ENCODE assay signal across 8 cellular contexts in the genomic region with DNA sequence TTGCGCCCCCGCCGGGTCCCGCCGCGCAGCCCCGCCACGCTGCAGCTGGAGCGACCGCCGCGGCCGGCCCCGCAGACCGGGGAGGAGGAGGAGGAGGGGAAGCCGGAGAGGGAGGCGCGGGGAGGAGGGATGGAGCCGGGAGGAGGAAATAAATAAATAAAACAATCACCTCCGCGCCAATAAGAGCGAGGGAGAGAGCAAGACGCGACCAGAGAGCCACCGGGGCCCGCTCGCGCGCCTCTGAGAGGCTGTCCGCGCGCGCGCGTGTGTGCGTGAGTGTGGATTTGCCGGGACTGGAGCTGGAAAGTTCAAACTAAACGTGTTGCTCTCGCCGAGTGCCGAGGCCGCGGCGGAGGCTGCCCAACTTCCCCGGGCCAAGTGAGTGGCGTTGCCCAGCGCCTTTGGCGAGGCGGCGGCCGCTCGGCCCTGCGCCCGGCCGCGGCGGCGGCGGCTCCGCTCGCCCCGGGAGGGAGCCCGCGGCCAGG.
DNase-seq lines count a peak whose midpoint lies in the region; ATAC-seq and TF ChIP-seq lines count a peak whose summit lies in the region.

No MANE protein-coding gene starts in this region.

- H3K27me3 ChIP-seq in NT2/D1 (ENCODE audit: insufficient read depth, insufficient read length) = peaks cover 27% of the 10 kb centered on the region
- peaks cover 46% of the 10 kb centered on the region for H3K27me3 ChIP-seq in upper lobe of right lung

- H3K27ac ChIP-seq in upper lobe of right lung = no peak overlapping the region

- peak overlapping the region; percentile 76 for H3K9ac ChIP-seq in NT2/D1 (ENCODE audit: insufficient read length, low read depth)

- DNase-seq in DMS 273 (lab: John Stamatoyannopoulos, UW; ENCODE audit: unreplicated experiment) (peak; percentile 29), DMS 273 treated with DMSO at 0.1 percent for 48 hours (lab: John Stamatoyannopoulos, UW) (no peak), NT2/D1 (ENCODE audit: low read depth, low spot score) (peak; percentile 22), ecto neural progenitor cell (ENCODE audit: low spot score) (peak; percentile 75), medulla oblongata (ENCODE audit: extremely low spot score) (peak; percentile 42), upper lobe of right lung (peak; percentile 68)

- H3K36me3 ChIP-seq in NT2/D1 (ENCODE audit: insufficient read depth, insufficient read length, low read length) (no peaks in the 10 kb centered on the region), upper lobe of right lung (no peaks in the 10 kb centered on the region)

- intact Hi-C loops in upper lobe of right lung (cut with DNase I) = no loop called here

- H3K9me3 ChIP-seq in NT2/D1 (ENCODE audit: insufficient read depth, low read length) = no peaks in the 10 kb centered on the region
- H3K9me3 ChIP-seq in upper lobe of right lung = no peaks in the 10 kb centered on the region

- TF ChIP-seq CTCF in upper lobe of right lung (IDR thresholded peaks at IDR 0.05) = no peak

- ATAC-seq in HG02973 (IDR thresholded peaks at IDR 0.05; ENCODE audit: unreplicated experiment) = peak; percentile 22
- ATAC-seq in upper lobe of right lung = peak; percentile 69
- ATAC-seq in GM21576 (IDR thresholded peaks at IDR 0.05; ENCODE audit: unreplicated experiment) = no peak

- H3K4me1 ChIP-seq in NT2/D1 (ENCODE audit: insufficient read depth, insufficient read length) (no peaks in the 10 kb centered on the region), upper lobe of right lung (peaks cover 8% of the 10 kb centered on the region)

- H3K4me3 ChIP-seq in NT2/D1 (ENCODE audit: insufficient read length, low read depth) = peak overlapping the region; percentile 69
- peak overlapping the region; percentile 46 for H3K4me3 ChIP-seq in upper lobe of right lung
